13 cellular contexts compared by ENCODE assay signal in the genomic region with DNA sequence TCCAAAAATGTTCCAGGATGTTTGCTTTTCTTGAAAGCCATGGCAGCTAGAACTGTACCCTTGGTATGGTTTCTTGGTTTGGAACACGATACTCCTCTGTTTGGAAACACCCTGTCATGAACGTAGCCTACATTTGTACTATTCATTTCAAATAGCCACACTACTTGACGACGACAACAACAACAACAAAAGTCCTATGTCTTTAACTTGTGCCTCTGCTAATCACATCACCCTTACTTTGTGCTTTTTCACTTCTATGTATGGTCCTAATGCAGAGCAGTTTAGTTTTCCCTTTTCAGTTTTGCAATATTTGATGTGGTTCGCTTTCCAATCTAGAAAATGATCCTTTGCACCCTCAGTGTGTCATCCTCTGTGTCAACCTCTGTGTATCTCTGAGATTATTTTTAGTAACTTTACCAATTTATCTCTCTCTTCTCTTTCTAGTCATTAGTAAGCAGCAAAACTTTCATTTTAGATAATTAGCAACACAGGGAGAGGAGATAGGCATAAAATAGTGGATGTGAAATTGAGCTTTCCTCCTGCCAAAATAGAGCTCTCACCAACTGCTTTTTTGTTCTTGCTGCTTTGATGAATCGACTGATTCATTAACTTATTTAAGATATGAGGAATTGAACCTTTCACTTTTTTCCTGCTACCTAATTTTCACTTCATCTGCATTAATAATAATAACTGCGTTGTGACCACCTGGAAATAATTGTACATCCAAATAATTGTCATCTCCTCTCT. TPM values are rescaled to one million over a fixed set of nuclear protein-coding genes. Genes with fewer than 3 reads are reported as not detected.
DNase-seq lines count a peak whose midpoint lies in the region; ATAC-seq, FAIRE-seq and TF ChIP-seq lines count a peak whose summit lies in the region.
"Had no signal": no experiment of that assay in that cellular context is flagged by ENCODE, and none has a peak within 500 bp of the region (broad histone marks: within the 10 kb centered on the region; RNA-seq: fewer than 3 reads in every experiment).

No MANE protein-coding gene starts in this region.

- no peaks in the 10 kb centered on the region for H3K36me3 Mint-ChIP-seq in astrocyte (ENCODE audit: low read depth, unreplicated experiment)
- no peaks in the 10 kb centered on the region for H3K36me3 Mint-ChIP-seq in GM23338 (ENCODE audit: low read depth)
- H3K36me3 Mint-ChIP-seq: stimulated activated naive B cell treated with anti-CD40 and anti-IgM and Interleukin-4, amounts not matched to agents 10 μg/mL and 1 μg/mL and 100 μg/mL, for 72 hours had no signal

- DNase-seq in GM18507 (ENCODE audit: extremely low spot score, insufficient read length, low read depth) (no peak), GM20000 (ENCODE audit: low spot score) (peak; percentile 62), astrocyte (ENCODE audit: low read depth) (no peak), mucosa of descending colon (no peak), OCI-LY7 (ENCODE audit: low spot score) (no peak), GM23338 (ENCODE audit: low spot score) (no peak), RWPE1 (ENCODE audit: low spot score) (no peak)
- DNase-seq: effector CD4-positive, alpha-beta T cell; hypothalamus; stimulated activated naive B cell treated with anti-CD40 and anti-IgM and Interleukin-4, amounts not matched to agents 10 μg/mL and 1 μg/mL and 100 μg/mL, for 72 hours had no signal

- peak; percentile 43 for ATAC-seq in HG03060 (IDR thresholded peaks at IDR 0.05; ENCODE audit: low read depth, unreplicated experiment)
- no peak for ATAC-seq in mucosa of descending colon
- ATAC-seq in GM23338, result no peak

- H3K27ac Mint-ChIP-seq in astrocyte (ENCODE audit: unreplicated experiment) (no peak overlapping the region), GM23338 (no peak overlapping the region)
- H3K27ac Mint-ChIP-seq: activated naive CD4-positive, alpha-beta T cell treated with anti-CD3 and anti-CD28 coated beads, Interleukin-2, amount 50 U/mL, for 24 hours; stimulated activated naive B cell treated with anti-CD40 and anti-IgM and Interleukin-4, amounts not matched to agents 10 μg/mL and 1 μg/mL and 100 μg/mL, for 72 hours had no signal

- CTCF ChIA-PET in OCI-LY7 (lab: Charles Lee; ENCODE audit: unreplicated experiment), result no interaction called here
- CTCF ChIA-PET in RWPE1 (lab: Yijun Ruan, JAX), result interaction anchor here (0.6 kb wide), 1 partner anchor 612 kb away, joined by 3 read pairs; no protein-coding TSS in a partner anchor

- intact Hi-C loops in mucosa of descending colon (cut with DNase I, micrococcal nuclease), result no loop called here
- intact Hi-C loops in OCI-LY7 (cut with micrococcal nuclease; ENCODE audit: unreplicated experiment), result loop anchor here (10.0 kb wide), 1 partner anchor 312 kb away; no protein-coding TSS in a partner anchor

- H3K4me1 ChIP-seq in astrocyte (ENCODE audit: insufficient read depth, low read length) (peaks cover 5% of the 10 kb centered on the region), mucosa of descending colon (ENCODE audit: low read depth) (no peaks in the 10 kb centered on the region), OCI-LY7 (ENCODE audit: insufficient read depth, low read length, poor library complexity, severe bottlenecking) (no peaks in the 10 kb centered on the region), GM23338 (ENCODE audit: insufficient read depth) (no peaks in the 10 kb centered on the region)

- peaks cover 6% of the 10 kb centered on the region for H3K4me1 Mint-ChIP-seq in astrocyte (ENCODE audit: low read depth, unreplicated experiment)
- H3K4me1 Mint-ChIP-seq in GM23338, result no peaks in the 10 kb centered on the region
- H3K4me1 Mint-ChIP-seq: stimulated activated naive B cell treated with anti-CD40 and anti-IgM and Interleukin-4, amounts not matched to agents 10 μg/mL and 1 μg/mL and 100 μg/mL, for 72 hours had no signal

- H4K20me1 ChIP-seq in astrocyte (ENCODE audit: insufficient read depth, low read length) (no peaks in the 10 kb centered on the region), OCI-LY7 (ENCODE audit: insufficient read depth, low read length) (no peaks in the 10 kb centered on the region), GM23338 (replicated peaks; ENCODE audit: insufficient read depth) (no peaks in the 10 kb centered on the region)

- H3K9me3 Mint-ChIP-seq in astrocyte (ENCODE audit: unreplicated experiment) (no peaks in the 10 kb centered on the region), GM23338 (no peaks in the 10 kb centered on the region; the same call in 2 of the 3 replicates)

- H3K27ac ChIP-seq in astrocyte (ENCODE audit: low read depth, low read length), result no peak overlapping the region
- H3K27ac ChIP-seq in OCI-LY7 (ENCODE audit: low read depth, low read length, poor library complexity, severe bottlenecking), result no peak overlapping the region
- H3K27ac ChIP-seq in GM23338 (ENCODE audit: low read depth), result no peak overlapping the region
- H3K27ac ChIP-seq in RWPE1, result no peak overlapping the region

- H3K27me3 Mint-ChIP-seq in astrocyte (ENCODE audit: low read depth, unreplicated experiment) (no peaks in the 10 kb centered on the region), GM23338 (ENCODE audit: insufficient read depth, low read depth, poor library complexity) (peaks cover 2% of the 10 kb centered on the region)
- H3K27me3 Mint-ChIP-seq: activated naive CD4-positive, alpha-beta T cell treated with anti-CD3 and anti-CD28 coated beads, Interleukin-2, amount 50 U/mL, for 24 hours; stimulated activated naive B cell treated with anti-CD40 and anti-IgM and Interleukin-4, amounts not matched to agents 10 μg/mL and 1 μg/mL and 100 μg/mL, for 72 hours had no signal

- no peak overlapping the region for H3K9ac ChIP-seq in astrocyte (ENCODE audit: low read length)

- H3K9me3 ChIP-seq in astrocyte (ENCODE audit: insufficient read depth, low read depth, low read length), result no peaks in the 10 kb centered on the region
- no peaks in the 10 kb centered on the region for H3K9me3 ChIP-seq in mucosa of descending colon
- H3K9me3 ChIP-seq in OCI-LY7 (ENCODE audit: low read length), result no peaks in the 10 kb centered on the region

- no peak overlapping the region for H3K4me3 Mint-ChIP-seq in astrocyte (ENCODE audit: unreplicated experiment)
- H3K4me3 Mint-ChIP-seq in GM23338, result no peak overlapping the region
- H3K4me3 Mint-ChIP-seq: activated naive CD4-positive, alpha-beta T cell treated with anti-CD3 and anti-CD28 coated beads, Interleukin-2, amount 50 U/mL, for 24 hours; stimulated activated naive B cell treated with anti-CD40 and anti-IgM and Interleukin-4, amounts not matched to agents 10 μg/mL and 1 μg/mL and 100 μg/mL, for 72 hours had no signal

- H3K79me2 ChIP-seq in astrocyte (ENCODE audit: insufficient read depth, low read length), result no peaks in the 10 kb centered on the region
- no peaks in the 10 kb centered on the region for H3K79me2 ChIP-seq in OCI-LY7 (ENCODE audit: insufficient read depth, low read depth, low read length)
- no peaks in the 10 kb centered on the region for H3K79me2 ChIP-seq in GM23338 (replicated peaks; ENCODE audit: insufficient read depth)

- BruUV-seq in OCI-LY7 (replicated peaks; lab: Mats Ljungman, UMichigan), result no TSS peak

- no peaks in the 10 kb centered on the region for H3F3A ChIP-seq in GM23338 (replicated peaks; ENCODE audit: low read depth)

- H3K9me2 ChIP-seq in OCI-LY7 (ENCODE audit: insufficient read depth, low read length) (no peaks in the 10 kb centered on the region), GM23338 (ENCODE audit: insufficient read depth) (peaks cover 7% of the 10 kb centered on the region; the same call in 1 of the 2 replicates)

- POLR2A ChIA-PET in OCI-LY7 (lab: Charles Lee) (no interaction called here), RWPE1 (lab: Yijun Ruan, JAX; ENCODE audit: low non-redundant PET) (no interaction called here)

- no peak overlapping the region for H2AFZ ChIP-seq in astrocyte (ENCODE audit: low read depth, low read length)
- no peak overlapping the region for H2AFZ ChIP-seq in OCI-LY7 (ENCODE audit: low read length)
- H2AFZ ChIP-seq in GM23338, result no peak overlapping the region

- H3K27me3 ChIP-seq in astrocyte (ENCODE audit: insufficient read depth, low read length) (no peaks in the 10 kb centered on the region), GM23338 (ENCODE audit: insufficient read depth) (no peaks in the 10 kb centered on the region)

- H3K36me3 ChIP-seq in astrocyte (ENCODE audit: insufficient read depth, low read length) (no peaks in the 10 kb centered on the region), mucosa of descending colon (ENCODE audit: low read depth) (no peaks in the 10 kb centered on the region), OCI-LY7 (ENCODE audit: insufficient read depth, low read length) (no peaks in the 10 kb centered on the region), GM23338 (ENCODE audit: insufficient read depth) (no peaks in the 10 kb centered on the region)

- H3K4me3 ChIP-seq in astrocyte (ENCODE audit: insufficient read depth, low read depth, low read length) (no peak overlapping the region), mucosa of descending colon (no peak overlapping the region), OCI-LY7 (ENCODE audit: low read depth, low read length, poor library complexity, severe bottlenecking) (no peak overlapping the region), GM23338 (no peak overlapping the region)

- H3K4me2 ChIP-seq in astrocyte (ENCODE audit: low read length) (no peak overlapping the region), OCI-LY7 (ENCODE audit: low read length) (no peak overlapping the region), GM23338 (no peak overlapping the region)

- no peak for TF ChIP-seq CTCF in GM20000 (IDR thresholded peaks at IDR 0.05; ENCODE audit: extremely low read depth, missing control alignments)
- TF ChIP-seq CTCF in astrocyte (IDR thresholded peaks at IDR 0.05; ENCODE audit: insufficient read depth, low read depth, low read length), result no peak
- no peak for TF ChIP-seq CTCF in mucosa of descending colon (IDR thresholded peaks at IDR 0.05)
- no peak for TF ChIP-seq CTCF in OCI-LY7 (conservative IDR thresholded peaks at IDR 0.05; ENCODE audit: low read length)
- TF ChIP-seq CTCF in GM23338 (conservative IDR thresholded peaks at IDR 0.05; ENCODE audit: low read depth in 2 of 2), result no peak
- no peak for TF ChIP-seq CTCF in RWPE1 (conservative IDR thresholded peaks at IDR 0.05; ENCODE audit: low read depth)

- peak; percentile 83 for FAIRE-seq in GM18507 (lab: Jason Lieb, UNC)
- FAIRE-seq in astrocyte (lab: Jason Lieb, UNC), result peak; percentile 58
- FAIRE-seq: H1 had no signal

RNA-seq across cellular contexts. Expression of a gene that starts 44.1 kb away (rescaled TPM):
- total RNA-seq in astrocyte, result 0.94 and 1.1 TPM in 2 replicates
- total RNA-seq in mucosa of descending colon, result under 1 TPM in 2 of 3 donors, not detected in 1; 0.31 to 0.57 TPM
- total RNA-seq in OCI-LY7 (2014; rRNA removed; shearing (Covaris generic)), result 0.03 and 0.16 TPM in 2 replicates
- total RNA-seq in OCI-LY7 (2022), result 0.74 and 1.1 TPM in 2 replicates
- not detected in 2 replicates for total RNA-seq in GM23338 (2014; rRNA removed; shearing (Covaris generic))
- polyA plus RNA-seq in GM23338 (2016; fragmentation: Nextera tagmentation; extraction: Ambion mirVana), result 0.30 TPM in 1 of 2 replicates, not detected in the other
- total RNA-seq: H1 had no signal
- polyA plus RNA-seq: H1 had no signal
